Comparison of ENCODE assay signal across 16 cellular contexts in the genomic region with DNA sequence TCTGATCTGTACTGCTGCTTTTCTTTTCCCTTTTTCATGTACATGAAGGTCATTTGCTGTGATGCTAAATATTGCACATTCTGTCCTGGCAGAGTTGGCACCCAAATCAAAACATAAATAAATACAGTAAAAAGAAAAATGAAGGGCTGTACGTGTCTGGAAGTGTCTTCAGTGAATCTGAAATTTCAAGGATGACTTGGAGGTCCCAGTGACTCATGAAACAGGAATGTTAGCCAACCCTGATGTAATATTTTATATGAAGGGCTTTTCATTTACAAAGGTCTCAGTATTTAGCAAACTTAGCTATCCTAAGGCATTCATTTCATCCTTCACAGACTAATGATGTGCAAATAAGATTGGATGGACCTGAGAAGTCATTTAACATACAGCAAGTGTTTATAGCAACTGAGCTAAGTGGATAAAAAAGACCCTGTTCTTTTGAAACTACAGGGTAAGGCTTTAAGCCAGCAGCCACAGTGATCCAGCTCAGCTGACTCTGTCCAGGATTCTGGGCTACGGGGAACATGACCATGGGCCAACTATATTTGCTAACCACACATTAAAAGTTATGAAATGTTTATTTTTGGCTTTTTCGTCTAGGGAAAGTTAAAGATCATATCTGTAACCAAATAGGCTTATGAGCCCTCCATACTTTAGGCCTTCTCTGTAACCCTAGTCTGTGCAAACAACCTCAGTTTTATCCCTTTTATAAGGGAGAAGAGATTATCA.
DNase-seq lines count a peak whose midpoint lies in the region; ATAC-seq and TF ChIP-seq lines count a peak whose summit lies in the region.
"Had no signal": no experiment of that assay in that cellular context is flagged by ENCODE, and none has a peak within 500 bp of the region (broad histone marks: within the 10 kb centered on the region; RNA-seq: fewer than 3 reads in every experiment).

No MANE protein-coding gene starts in this region.

- H3K4me3 Mint-ChIP-seq in chondrocyte (ENCODE audit: unreplicated experiment) = no peak overlapping the region
- H3K4me3 Mint-ChIP-seq: activated CD4-positive, alpha-beta T cell treated with anti-CD3 and anti-CD28 coated beads for 36 hours had no signal

- H3K27ac Mint-ChIP-seq in chondrocyte (ENCODE audit: unreplicated experiment) = peak overlapping the region; percentile 92
- H3K27ac Mint-ChIP-seq: activated CD4-positive, alpha-beta T cell treated with anti-CD3 and anti-CD28 coated beads for 36 hours had no signal

- 25% methylated on average over 3 of the region's 3 CpGs for WGBS in liver

- H3K4me1 Mint-ChIP-seq in chondrocyte (ENCODE audit: low read depth) = peaks cover 48% of the 10 kb centered on the region
- H3K4me1 Mint-ChIP-seq: activated CD4-positive, alpha-beta T cell treated with anti-CD3 and anti-CD28 coated beads for 36 hours had no signal

- H3K27ac ChIP-seq in liver (ENCODE audit: low read depth in 1 of 2, low read length in 2 of 2) = no peak overlapping the region
- H3K27ac ChIP-seq: C4-2B, SK-N-MC, uterus had no signal

- H3K9ac ChIP-seq in liver (ENCODE audit: low read depth in 1 of 2, low read length in 2 of 2) = no peak overlapping the region

- DNase-seq in AG20443 (ENCODE audit: low spot score) (peak; percentile 17), M059J (ENCODE audit: low read depth) (peak; percentile 86), chondrocyte (ENCODE audit: low spot score) (no peak), MG63 (no peak)
- no peak for DNase-seq in activated effector memory CD4-positive, alpha-beta T cell treated with anti-CD3 and anti-CD28 coated beads, Interleukin-2, amount 50 U/mL, for 16 hours
- DNase-seq: activated CD4-positive, alpha-beta T cell treated with anti-CD3 and anti-CD28 coated beads for 36 hours; hippocampal formation; mucosa of descending colon; small intestine; uterus had no signal

- TF ChIP-seq CTCF in chondrocyte (IDR thresholded peaks at IDR 0.05) (no peak), liver (IDR thresholded peaks at IDR 0.05; ENCODE audit: low read depth, low read length, missing input control) (no peak)

- ATAC-seq in GM18519 (IDR thresholded peaks at IDR 0.05; ENCODE audit: low FRiP score, unreplicated experiment) (no peak), HG03045 (IDR thresholded peaks at IDR 0.05; ENCODE audit: unreplicated experiment) (no peak)
- ATAC-seq: activated CD4-positive, alpha-beta T cell treated with anti-CD3 and anti-CD28 coated beads for 36 hours; K562; mucosa of descending colon had no signal

- no peaks in the 10 kb centered on the region for H3K36me3 Mint-ChIP-seq in chondrocyte (ENCODE audit: low read depth)

- H3K4me1 ChIP-seq in liver (ENCODE audit: control insufficient read depth in 4 of 4, insufficient read depth in 4 of 4, low read length in 3 of 4) = peaks cover 0 to 8% (median 4%) of the 10 kb centered on the region in 4 donors
- H3K4me1 ChIP-seq: uterus had no signal

- no peaks in the 10 kb centered on the region for H3K9me3 Mint-ChIP-seq in chondrocyte (ENCODE audit: low read depth)

- no peaks in the 10 kb centered on the region for H3K9me3 ChIP-seq in liver (ENCODE audit: control insufficient read depth in 4 of 4, low read length in 3 of 4)
- H3K9me3 ChIP-seq in MG63 = no peaks in the 10 kb centered on the region
- H3K9me3 ChIP-seq: mucosa of descending colon, uterus had no signal

- H3K36me3 ChIP-seq in liver (ENCODE audit: control insufficient read depth in 4 of 4, insufficient read depth in 3 of 4, low read depth in 1 of 4, low read length in 3 of 4) = no peaks in the 10 kb centered on the region
- no peaks in the 10 kb centered on the region for H3K36me3 ChIP-seq in MG63
- H3K36me3 ChIP-seq: uterus had no signal

- no peaks in the 10 kb centered on the region for H3K27me3 Mint-ChIP-seq in chondrocyte (ENCODE audit: low read depth)
- H3K27me3 Mint-ChIP-seq: activated CD4-positive, alpha-beta T cell treated with anti-CD3 and anti-CD28 coated beads for 36 hours had no signal

- TF ChIP-seq RAD21 in liver (IDR thresholded peaks at IDR 0.05) = peak in 1 of 2 donors; percentile 16

- H3K27me3 ChIP-seq in liver (ENCODE audit: control insufficient read depth in 4 of 4, insufficient read depth in 4 of 4, low read length in 3 of 4) = no peaks in the 10 kb centered on the region
- H3K27me3 ChIP-seq in MG63 = no peaks in the 10 kb centered on the region
- H3K27me3 ChIP-seq: uterus had no signal

- H3K4me3 ChIP-seq in liver (ENCODE audit: low read depth in 1 of 3, low read length in 3 of 3) = no peak overlapping the region
- no peak overlapping the region for H3K4me3 ChIP-seq in MG63
- H3K4me3 ChIP-seq: K562, mucosa of descending colon, SK-N-MC, uterus had no signal

TF ChIP-seq in liver, 16 proteins besides CTCF, POLR2A, EP300 and RAD21:
- peak; percentile 17 for TF ChIP-seq YY1 (IDR thresholded peaks at IDR 0.05)
- no peak for TF ChIP-seq SP1 (IDR thresholded peaks at IDR 0.05)
- no peak for TF ChIP-seq FOXA2 (IDR thresholded peaks at IDR 0.05)
- TF ChIP-seq RXRA (IDR thresholded peaks at IDR 0.05) = peak in 1 of 2 donors; percentile 17
- TF ChIP-seq HNF4A (conservative IDR thresholded peaks at IDR 0.05) = peak in 1 of 2 donors; percentile 12

Comparison
In these comparisons a context has a peak if more than half of its experiments do, and no peak if none do; other contexts are left out.
1. DNase-seq: peak in AG20443 (single experiment) and M059J (single experiment); none in chondrocyte (single experiment), activated effector memory CD4-positive, alpha-beta T cell treated with anti-CD3 and anti-CD28 coated beads, Interleukin-2, amount 50 U/mL, for 16 hours (single experiment) and MG63 (single experiment).